ENCODE assay signal across 24 cellular contexts in the genomic region with DNA sequence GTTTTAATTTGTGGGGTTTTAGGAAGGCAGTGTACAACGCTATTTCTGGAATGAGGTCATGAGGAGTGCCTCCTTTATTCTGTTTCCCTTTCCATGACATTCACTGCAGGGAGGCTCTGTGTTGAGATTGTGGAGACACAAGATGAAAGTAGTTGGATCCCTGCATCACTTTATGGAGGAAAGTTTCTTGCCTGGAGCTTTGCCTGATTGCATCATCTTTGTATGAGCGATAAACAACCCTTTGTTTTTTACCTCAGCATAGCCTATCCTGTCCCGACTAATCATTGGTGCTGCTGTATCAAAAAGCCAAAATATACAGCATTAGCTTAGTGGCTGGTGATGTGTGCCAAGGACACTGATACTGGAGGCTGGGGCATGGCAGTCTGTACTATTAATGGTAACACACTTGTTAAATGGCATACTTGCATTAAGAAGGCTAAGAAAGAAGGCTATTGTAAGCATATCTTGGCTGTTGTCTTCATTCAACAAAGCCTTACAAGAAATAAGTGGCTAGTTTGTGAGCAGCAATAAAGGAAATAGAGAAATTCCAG. TPM values are rescaled to one million over a fixed set of nuclear protein-coding genes. Genes with fewer than 3 reads are reported as not detected.
"Had no signal": no experiment of that assay in that cellular context is flagged by ENCODE, and none has a peak within 500 bp of the region (broad histone marks: within the 10 kb centered on the region; RNA-seq: fewer than 3 reads in every experiment).

No MANE protein-coding gene starts in this region.

- ATAC-seq: effector memory CD8-positive, alpha-beta T cell; left colon; mucosa of descending colon; naive thymus-derived CD8-positive, alpha-beta T cell; psoas muscle; sciatic nerve had no signal

- H3K4me3 ChIP-seq: esophagus squamous epithelium, hepatocyte, mucosa of descending colon, psoas muscle, spleen, stomach, thoracic aorta, transverse colon had no signal

- H3K4me2 ChIP-seq: hepatocyte had no signal

- H3K9me3 ChIP-seq: esophagus squamous epithelium, mucosa of descending colon, neutrophil, psoas muscle, thoracic aorta, transverse colon had no signal

- H3K79me2 ChIP-seq: hepatocyte had no signal

- DNase-seq: effector memory CD8-positive, alpha-beta T cell; esophagus squamous epithelium; foreskin fibroblast; head of caudate nucleus; kidney; left colon; mucosa of descending colon; naive thymus-derived CD8-positive, alpha-beta T cell; psoas muscle; retina; spleen; stimulated activated CD4-positive, alpha-beta T cell treated with anti-CD3 and anti-CD28 coated beads, Interleukin-2, amount 100 ng/mL, for 24 hours; stimulated activated naive CD4-positive, alpha-beta T cell; stomach; substantia nigra; transverse colon had no signal

- H3K4me1 ChIP-seq: esophagus squamous epithelium, psoas muscle, spleen, stomach, transverse colon had no signal

- H3K27ac ChIP-seq: esophagus squamous epithelium, hepatocyte, neutrophil, psoas muscle, spleen, stomach, thoracic aorta, transverse colon had no signal

- H2AFZ ChIP-seq: hepatocyte had no signal

- H3K27me3 ChIP-seq: hepatocyte had no signal

- H3K36me3 ChIP-seq: esophagus squamous epithelium, neutrophil, spleen, stomach, thoracic aorta, transverse colon had no signal

- FAIRE-seq: colon, kidney had no signal

RNA-seq across cellular contexts. Expression of a gene that starts 31.2 kb away (rescaled TPM):
- total RNA-seq: epithelial cell of proximal tubule; naive thymus-derived CD8-positive, alpha-beta T cell; osteoblast had no signal
- polyA plus RNA-seq: hepatocyte; naive thymus-derived CD8-positive, alpha-beta T cell; neural cell; stomach had no signal
